11 cellular contexts compared by ENCODE assay signal in genomic region chr12:46770501-46771183, GRCh38. TPM values are rescaled to one million over a fixed set of nuclear protein-coding genes. Genes with fewer than 3 reads are reported as not detected.
A peak's percentile ranks its signal among the peaks of the same experiment; 100 is the strongest.
DNase-seq lines count a peak whose midpoint lies in the region; ATAC-seq, FAIRE-seq and TF ChIP-seq lines count a peak whose summit lies in the region.
"Had no signal": no experiment of that assay in that cellular context is flagged by ENCODE, and none has a peak within 500 bp of the region (broad histone marks: within the 10 kb centered on the region; RNA-seq: fewer than 3 reads in every experiment).

No MANE protein-coding gene starts in this region.

- DNase-seq in H54 (ENCODE audit: insufficient read length, low spot score): no peak
- no peak for DNase-seq in SK-N-MC (ENCODE audit: low read depth, low spot score)
- DNase-seq in left cardiac atrium: peak; percentile 17
- DNase-seq in putamen (ENCODE audit: low spot score): peak; percentile 0
- DNase-seq in NCI-H446 (lab: John Stamatoyannopoulos, UW): no peak
- no peak for DNase-seq in NCI-H2081 treated with DMSO at 0.1 percent for 48 hours (lab: John Stamatoyannopoulos, UW)
- no peak for DNase-seq in NCI-H1436 treated with DMSO at 0.1 percent for 48 hours (lab: John Stamatoyannopoulos, UW)
- DNase-seq: mammary epithelial cell had no signal

- peak overlapping the region; percentile 71 for H3K4me3 ChIP-seq in SK-N-MC

- H3K36me3 ChIP-seq in SK-N-MC (ENCODE audit: insufficient read depth, low read length): no peaks in the 10 kb centered on the region

- no peaks in the 10 kb centered on the region for H3K9me3 ChIP-seq in SK-N-MC (ENCODE audit: low read depth, low read length)

- peak overlapping the region; percentile 98 for H3K27ac ChIP-seq in SK-N-MC

- intact Hi-C loops in left cardiac atrium (cut with DNase I): no loop called here

- TF ChIP-seq POLR2A in H54 (IDR thresholded peaks at IDR 0.05; ENCODE audit: low read depth, low read length): no peak

- peak overlapping the region; percentile 67 for H3K9ac ChIP-seq in SK-N-MC (ENCODE audit: insufficient read length)

- peak; percentile 58 to 86 for ATAC-seq in left cardiac atrium
- no peak for ATAC-seq in GM21360 (IDR thresholded peaks at IDR 0.05; ENCODE audit: unreplicated experiment)
- ATAC-seq: activated CD4-positive, CD25-positive, alpha-beta regulatory T cell treated with anti-CD3 and anti-CD28 coated beads, Interleukin-2, amount 50 U/mL, for 24 hours; stimulated activated effector memory CD8-positive, alpha-beta T cell treated with anti-CD3 and anti-CD28 coated beads, Interleukin-12 subunit alpha, Interleukin-12 subunit beta, amount 100 ng/mL, for 72 hours had no signal

- FAIRE-seq in H54 (lab: Jason Lieb, UNC): peak; percentile 27

RNA-seq across cellular contexts. Expression of gene SLC38A4, which starts 55.2 kb away (rescaled TPM):
- 1 to 10 TPM in 1 of 2 donors, under 1 TPM in 1; 0.52 to 3.3 TPM for total RNA-seq in left cardiac atrium

Comparison
In these comparisons a context has a peak if more than half of its experiments do, and no peak if none do; other contexts are left out.
1. DNase-seq: peak in left cardiac atrium (single experiment) and putamen (single experiment); none in H54 (single experiment), SK-N-MC (single experiment), NCI-H446 (0 of 2), NCI-H2081 treated with DMSO at 0.1 percent for 48 hours (single experiment) and NCI-H1436 treated with DMSO at 0.1 percent for 48 hours (single experiment).